ENCODE assay signal across 30 cellular contexts in genomic region chr15:50071551-50072258, GRCh38.
"Had no signal": no experiment of that assay in that cellular context is flagged by ENCODE, and none has a peak within 500 bp of the region (broad histone marks: within the 10 kb centered on the region; RNA-seq: fewer than 3 reads in every experiment).

No MANE protein-coding gene starts in this region.

- H3K4me3 ChIP-seq: body of pancreas, breast epithelium, SJCRH30, SK-N-MC had no signal

- H3K27ac ChIP-seq: body of pancreas, breast epithelium, KMS-11, SJCRH30, SK-N-MC had no signal

- H3K4me1 ChIP-seq: body of pancreas, breast epithelium, SJCRH30 had no signal

- H3K9me3 Mint-ChIP-seq: activated B cell treated with CpG ODN at 0.5 μM for 24 hours; activated naive CD4-positive, alpha-beta T cell treated with anti-CD3 and anti-CD28 coated beads, Interleukin-2, amount 50 U/mL, for 24 hours; activated T-cell treated with anti-CD3 and anti-CD28 coated beads, Interleukin-2, amount 50 U/mL, for 72 hours; activated T-helper 17 cell treated with anti-CD3 and anti-CD28 coated beads, Interleukin-2, amount 50 U/mL, for 72 hours had no signal

- ATAC-seq: activated CD8-positive, alpha-beta T cell treated with anti-CD3 and anti-CD28 coated beads for 36 hours; activated T-cell treated with anti-CD3 and anti-CD28 coated beads, Interleukin-2, amount 50 U/mL, for 72 hours; activated T-helper 17 cell treated with anti-CD3 and anti-CD28 coated beads, Interleukin-2, amount 50 U/mL, for 72 hours; body of pancreas; Panc1 had no signal

- H3K9me3 ChIP-seq: body of pancreas, breast epithelium, SJCRH30 had no signal

- H3K36me3 ChIP-seq: breast epithelium, SJCRH30 had no signal

- H3K27ac Mint-ChIP-seq: activated B cell treated with CpG ODN at 0.5 μM for 24 hours; activated CD8-positive, alpha-beta T cell treated with anti-CD3 and anti-CD28 coated beads for 36 hours; activated naive CD4-positive, alpha-beta T cell treated with anti-CD3 and anti-CD28 coated beads, Interleukin-2, amount 50 U/mL, for 24 hours; activated naive CD8-positive, alpha-beta T cell treated with anti-CD3 and anti-CD28 coated beads, Interleukin-2, amount 10 ng/mL, durations not matched to agents 7 days and 5 days; activated T-cell treated with anti-CD3 and anti-CD28 coated beads, Interleukin-2, amount 50 U/mL, for 72 hours; activated T-helper 17 cell treated with anti-CD3 and anti-CD28 coated beads, Interleukin-2, amount 50 U/mL, for 72 hours had no signal

- H3K4me3 Mint-ChIP-seq: activated B cell treated with CpG ODN at 0.5 μM for 24 hours; activated CD8-positive, alpha-beta T cell treated with anti-CD3 and anti-CD28 coated beads for 36 hours; activated naive CD4-positive, alpha-beta T cell treated with anti-CD3 and anti-CD28 coated beads, Interleukin-2, amount 50 U/mL, for 24 hours; activated naive CD8-positive, alpha-beta T cell treated with anti-CD3 and anti-CD28 coated beads, Interleukin-2, amount 10 ng/mL, durations not matched to agents 7 days and 5 days; activated T-cell treated with anti-CD3 and anti-CD28 coated beads, Interleukin-2, amount 50 U/mL, for 72 hours; activated T-helper 17 cell treated with anti-CD3 and anti-CD28 coated beads, Interleukin-2, amount 50 U/mL, for 72 hours had no signal

- DNase-seq: activated B cell treated with CpG ODN at 0.5 μM for 24 hours; activated CD4-positive, alpha-beta T cell treated with anti-CD3 and anti-CD28 coated beads for 4 hours; activated CD4-positive, CD25-positive, alpha-beta regulatory T cell treated with anti-CD3 and anti-CD28 coated beads, Interleukin-2, amount 50 U/mL, for 72 hours; activated CD8-positive, alpha-beta T cell treated with anti-CD3 and anti-CD28 coated beads for 36 hours; activated effector memory CD4-positive, alpha-beta T cell treated with anti-CD3 and anti-CD28 coated beads, Interleukin-2, amount 50 U/mL, for 16 hours; activated naive CD4-positive, alpha-beta T cell; activated naive CD8-positive, alpha-beta T cell treated with anti-CD3 and anti-CD28 coated beads, Interleukin-2, amount 10 ng/mL, durations not matched to agents 7 days and 5 days; activated T-cell treated with anti-CD3 and anti-CD28 coated beads, Interleukin-2, amount 50 U/mL, for 1 hour; activated T-cell treated with anti-CD3 and anti-CD28 coated beads, Interleukin-2, amount 50 U/mL, for 72 hours; amygdala; body of pancreas; caudate nucleus; cerebellar nuclear complex; NCI-H1105; NCI-H1417 treated with DMSO at 0.1 percent for 48 hours; NCI-H187 treated with DMSO at 0.1 percent for 48 hours; NCI-H2081; NCI-H345; NCI-H526 treated with DMSO at 0.1 percent for 48 hours; NCI-H774; SHP77; SJCRH30 had no signal

- H3K27me3 ChIP-seq: body of pancreas, breast epithelium, SJCRH30 had no signal

- FAIRE-seq: astrocyte, TTC549 had no signal

- H3K36me3 Mint-ChIP-seq: activated naive CD4-positive, alpha-beta T cell treated with anti-CD3 and anti-CD28 coated beads, Interleukin-2, amount 50 U/mL, for 24 hours had no signal

- H3K4me1 Mint-ChIP-seq: activated B cell treated with CpG ODN at 0.5 μM for 24 hours; activated naive CD4-positive, alpha-beta T cell treated with anti-CD3 and anti-CD28 coated beads, Interleukin-2, amount 50 U/mL, for 24 hours had no signal
